ENCODE assay signal across 1 cellular context in genomic region chr1:204709021-204709420, GRCh38.
TF ChIP-seq lines count a peak whose summit lies in the region.

No MANE protein-coding gene starts in this region.

TF ChIP-seq in H1, 55 proteins besides CTCF, POLR2A, EP300 and RAD21 (continued from another document):
- TF ChIP-seq CTBP2 (IDR thresholded peaks at IDR 0.05; ENCODE audit: borderline replicate concordance, insufficient read depth, insufficient read length, low read length) (no peak), TAF7 (optimal IDR thresholded peaks at IDR 0.05; ENCODE audit: borderline replicate concordance, low read depth, low read length) (no peak), ASH2L (IDR thresholded peaks at IDR 0.05; ENCODE audit: low read length) (no peak), SP4 (IDR thresholded peaks at IDR 0.05; ENCODE audit: low read length) (no peak), POU5F1 (IDR thresholded peaks at IDR 0.05; ENCODE audit: low read depth, low read length) (no peak), KDM1A (IDR thresholded peaks at IDR 0.05; ENCODE audit: borderline replicate concordance, low read length) (no peak)
TF ChIP-seq in H1: peak in this region for 0.
